8 cellular contexts compared by ENCODE assay signal in the genomic region with DNA sequence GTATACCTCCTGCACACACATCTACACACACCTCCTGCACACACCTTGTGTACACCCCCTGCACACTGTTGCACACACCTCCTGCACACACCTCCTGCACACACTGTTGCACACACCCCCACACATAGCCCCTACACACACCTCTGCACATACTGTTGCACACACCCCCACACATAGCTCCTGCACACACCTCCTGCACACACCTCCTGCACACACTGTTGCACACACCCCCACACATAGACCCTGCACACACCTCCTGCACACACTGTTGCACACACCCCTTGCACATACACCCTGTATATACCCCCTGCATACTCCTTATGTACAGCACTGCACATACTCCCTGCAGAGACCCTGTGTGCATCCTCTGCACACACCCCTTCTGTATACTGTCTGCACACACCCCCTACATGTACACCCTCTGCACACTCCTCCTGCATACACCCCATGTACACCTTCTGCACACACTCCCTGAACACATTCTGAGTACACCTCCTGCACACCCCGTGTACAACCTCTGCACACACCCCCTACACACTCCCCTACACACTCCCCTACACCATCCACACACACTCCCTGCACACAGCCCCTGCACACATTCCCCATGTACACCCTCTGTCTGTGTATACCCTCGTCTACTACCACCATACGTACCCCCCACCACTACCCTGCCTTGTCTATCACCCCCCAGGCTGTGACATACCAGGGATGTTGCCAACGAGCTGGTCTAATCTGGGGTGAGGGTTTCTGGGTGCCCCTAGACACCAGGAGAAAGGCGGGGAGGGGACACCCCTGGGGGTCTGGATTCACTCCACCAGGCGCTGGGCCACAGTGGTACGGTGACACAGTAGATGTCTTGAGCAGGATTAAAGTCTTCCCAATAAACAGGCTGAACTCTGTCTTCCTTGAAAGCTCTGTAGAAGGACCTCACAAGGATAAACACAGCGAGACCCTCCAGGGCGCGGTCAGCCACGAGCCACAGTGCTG. TPM values are rescaled to one million over a fixed set of nuclear protein-coding genes. Genes with fewer than 3 reads are reported as not detected.
DNase-seq lines count a peak whose midpoint lies in the region; ATAC-seq lines count a peak whose summit lies in the region.

No MANE protein-coding gene starts in this region.

- peak overlapping the region; percentile 0; the same call in 1 of the 2 replicates for H3K9ac ChIP-seq in iPS-20b (ENCODE audit: low read depth, low read length)

- no peak for ATAC-seq in activated CD8-positive, alpha-beta T cell treated with anti-CD3 and anti-CD28 coated beads, Interleukin-2, amount 10 ng/mL, durations not matched to agents 7 days and 5 days
- peak; percentile 13 for ATAC-seq in stimulated activated naive CD8-positive, alpha-beta T cell treated with anti-CD3 and anti-CD28 coated beads, Interleukin-15, amount 100 ng/mL, for 72 hours

- peak overlapping the region; percentile 55 for H3K4me3 Mint-ChIP-seq in T-helper 1 cell treated with Interleukin-12 subunit alpha and Interleukin-12 subunit beta and Interleukin-4 antibody, amounts not matched to agents 30 μg/mL and 1 μg/mL, for 36 hours
- H3K4me3 Mint-ChIP-seq in activated CD8-positive, alpha-beta T cell treated with anti-CD3 and anti-CD28 coated beads, Interleukin-2, amount 10 ng/mL, durations not matched to agents 7 days and 5 days = peak overlapping the region; percentile 64
- H3K4me3 Mint-ChIP-seq in stimulated activated naive CD8-positive, alpha-beta T cell treated with anti-CD3 and anti-CD28 coated beads, Interleukin-15, amount 100 ng/mL, for 72 hours = peak overlapping the region; percentile 79 to 82

- peaks cover 32% of the 10 kb centered on the region for H3K4me1 Mint-ChIP-seq in T-helper 1 cell treated with Interleukin-12 subunit alpha and Interleukin-12 subunit beta and Interleukin-4 antibody, amounts not matched to agents 30 μg/mL and 1 μg/mL, for 36 hours (ENCODE audit: low read depth)
- peaks cover 45% of the 10 kb centered on the region for H3K4me1 Mint-ChIP-seq in activated CD8-positive, alpha-beta T cell treated with anti-CD3 and anti-CD28 coated beads, Interleukin-2, amount 10 ng/mL, durations not matched to agents 7 days and 5 days (ENCODE audit: low read depth)
- peaks cover 64% of the 10 kb centered on the region for H3K4me1 Mint-ChIP-seq in stimulated activated naive CD8-positive, alpha-beta T cell treated with anti-CD3 and anti-CD28 coated beads, Interleukin-15, amount 100 ng/mL, for 72 hours

- H3K36me3 Mint-ChIP-seq in T-helper 1 cell treated with Interleukin-12 subunit alpha and Interleukin-12 subunit beta and Interleukin-4 antibody, amounts not matched to agents 30 μg/mL and 1 μg/mL, for 36 hours (ENCODE audit: low read depth) = peaks cover 12% of the 10 kb centered on the region
- peaks cover 28% of the 10 kb centered on the region for H3K36me3 Mint-ChIP-seq in activated CD8-positive, alpha-beta T cell treated with anti-CD3 and anti-CD28 coated beads, Interleukin-2, amount 10 ng/mL, durations not matched to agents 7 days and 5 days (ENCODE audit: low read depth)

- CTCF ChIA-PET in activated CD8-positive, alpha-beta T cell treated with anti-CD3 and anti-CD28 coated beads, Interleukin-2, amount 10 ng/mL, durations not matched to agents 7 days and 5 days (lab: Charles Lee) = no interaction called here

- H3K27me3 Mint-ChIP-seq in T-helper 1 cell treated with Interleukin-12 subunit alpha and Interleukin-12 subunit beta and Interleukin-4 antibody, amounts not matched to agents 30 μg/mL and 1 μg/mL, for 36 hours (ENCODE audit: low read depth) = no peaks in the 10 kb centered on the region
- peaks cover 5% of the 10 kb centered on the region for H3K27me3 Mint-ChIP-seq in activated CD8-positive, alpha-beta T cell treated with anti-CD3 and anti-CD28 coated beads, Interleukin-2, amount 10 ng/mL, durations not matched to agents 7 days and 5 days (ENCODE audit: low read depth)
- peaks cover 19% of the 10 kb centered on the region for H3K27me3 Mint-ChIP-seq in stimulated activated naive CD8-positive, alpha-beta T cell treated with anti-CD3 and anti-CD28 coated beads, Interleukin-15, amount 100 ng/mL, for 72 hours

- H3K36me3 ChIP-seq in iPS-20b (ENCODE audit: insufficient read depth, low read depth, low read length) = no peaks in the 10 kb centered on the region

- H3K9me3 Mint-ChIP-seq in T-helper 1 cell treated with Interleukin-12 subunit alpha and Interleukin-12 subunit beta and Interleukin-4 antibody, amounts not matched to agents 30 μg/mL and 1 μg/mL, for 36 hours = peaks cover 4% of the 10 kb centered on the region
- H3K9me3 Mint-ChIP-seq in activated CD8-positive, alpha-beta T cell treated with anti-CD3 and anti-CD28 coated beads, Interleukin-2, amount 10 ng/mL, durations not matched to agents 7 days and 5 days (ENCODE audit: insufficient read depth) = peaks cover 10% of the 10 kb centered on the region
- peaks cover 5 to 7% of the 10 kb centered on the region in 2 donors for H3K9me3 Mint-ChIP-seq in stimulated activated naive CD8-positive, alpha-beta T cell treated with anti-CD3 and anti-CD28 coated beads, Interleukin-15, amount 100 ng/mL, for 72 hours

- H3K4me1 ChIP-seq in iPS-20b (ENCODE audit: insufficient read depth, low read length) = peaks cover 3% of the 10 kb centered on the region; the same call in 1 of the 2 replicates

- no peaks in the 10 kb centered on the region for H3K9me3 ChIP-seq in iPS-20b (ENCODE audit: insufficient read depth, low read depth, low read length)

- no peak for DNase-seq in T-helper 1 cell
- DNase-seq in activated CD8-positive, alpha-beta T cell treated with anti-CD3 and anti-CD28 coated beads, Interleukin-2, amount 10 ng/mL, durations not matched to agents 7 days and 5 days = no peak
- DNase-seq in stimulated activated naive CD8-positive, alpha-beta T cell treated with anti-CD3 and anti-CD28 coated beads, Interleukin-15, amount 100 ng/mL, for 72 hours = peak in 1 of 2 donors; percentile 11
- no peak for DNase-seq in pons (ENCODE audit: low spot score)
- DNase-seq in ecto neural progenitor cell (ENCODE audit: low spot score) = no peak
- no peak for DNase-seq in COLO668 (lab: John Stamatoyannopoulos, UW; ENCODE audit: unreplicated experiment)

- POLR2A ChIA-PET in activated CD8-positive, alpha-beta T cell treated with anti-CD3 and anti-CD28 coated beads, Interleukin-2, amount 10 ng/mL, durations not matched to agents 7 days and 5 days (lab: Charles Lee) = no interaction called here

- no peak overlapping the region for H3K27ac ChIP-seq in iPS-20b (ENCODE audit: low read length)

- peak overlapping the region; percentile 26 for H3K27ac Mint-ChIP-seq in T-helper 1 cell treated with Interleukin-12 subunit alpha and Interleukin-12 subunit beta and Interleukin-4 antibody, amounts not matched to agents 30 μg/mL and 1 μg/mL, for 36 hours
- H3K27ac Mint-ChIP-seq in activated CD8-positive, alpha-beta T cell treated with anti-CD3 and anti-CD28 coated beads, Interleukin-2, amount 10 ng/mL, durations not matched to agents 7 days and 5 days = peak overlapping the region; percentile 52
- H3K27ac Mint-ChIP-seq in stimulated activated naive CD8-positive, alpha-beta T cell treated with anti-CD3 and anti-CD28 coated beads, Interleukin-15, amount 100 ng/mL, for 72 hours = peak overlapping the region in 1 of 2 donors; percentile 52

- no peaks in the 10 kb centered on the region for H3K27me3 ChIP-seq in iPS-20b (ENCODE audit: insufficient read depth, low read length)

- H3K4me3 ChIP-seq in iPS-20b (ENCODE audit: low read length) = peak overlapping the region; percentile 64; the same call in 1 of the 2 replicates

RNA-seq across cellular contexts. Expression of a gene that starts 1.1 kb away (rescaled TPM):
- total RNA-seq in activated CD8-positive, alpha-beta T cell treated with anti-CD3 and anti-CD28 coated beads, Interleukin-2, amount 10 ng/mL, durations not matched to agents 7 days and 5 days = 10 to 100 TPM; 34.4 to 38.6 TPM
